1 cellular context compared by ENCODE assay signal in the genomic region with DNA sequence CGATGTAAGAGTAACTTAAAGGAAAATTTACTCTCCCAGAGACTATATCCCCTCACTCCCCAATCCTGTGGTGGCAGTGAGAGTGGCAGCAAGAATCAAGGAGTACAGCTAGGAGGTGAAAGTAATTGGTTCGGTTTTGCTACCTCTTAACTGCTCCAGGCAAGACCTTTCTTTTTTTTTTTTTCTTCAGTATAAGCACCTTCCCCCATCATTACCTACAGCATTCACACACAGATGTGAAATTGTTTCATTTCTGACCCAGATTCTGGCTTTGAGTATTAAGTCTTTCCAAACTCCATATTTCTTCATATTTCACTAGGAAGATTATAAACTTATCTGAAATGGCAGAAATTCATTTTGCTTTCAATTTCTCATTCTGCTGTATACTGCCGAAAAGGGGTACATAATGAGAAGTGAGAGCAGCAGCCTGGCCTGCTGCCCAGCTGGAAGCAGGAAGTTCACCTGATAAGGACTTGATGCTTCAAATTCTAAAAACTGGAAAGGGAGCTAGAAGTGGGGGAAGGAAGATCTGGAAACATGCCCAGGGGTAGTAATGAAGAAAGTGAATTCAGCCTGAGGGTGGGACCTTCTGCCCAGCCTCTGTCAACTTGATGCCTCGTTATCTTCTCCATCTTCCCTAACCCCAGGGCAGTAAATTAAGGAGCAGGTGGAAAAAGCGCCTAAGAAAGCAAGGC.
TF ChIP-seq lines count a peak whose summit lies in the region.

No MANE protein-coding gene starts in this region.

TF ChIP-seq in HEK293, 187 proteins besides CTCF, POLR2A, EP300 and RAD21 (continued from another document):
- TF ChIP-seq ZNF391 (tag by site-specific recombination; IDR thresholded peaks at IDR 0.05; ENCODE audit: borderline replicate concordance, low read depth): no peak
- TF ChIP-seq SP7 (tag by site-specific recombination; IDR thresholded peaks at IDR 0.05): peak; percentile 82
- TF ChIP-seq, protein P1, sequence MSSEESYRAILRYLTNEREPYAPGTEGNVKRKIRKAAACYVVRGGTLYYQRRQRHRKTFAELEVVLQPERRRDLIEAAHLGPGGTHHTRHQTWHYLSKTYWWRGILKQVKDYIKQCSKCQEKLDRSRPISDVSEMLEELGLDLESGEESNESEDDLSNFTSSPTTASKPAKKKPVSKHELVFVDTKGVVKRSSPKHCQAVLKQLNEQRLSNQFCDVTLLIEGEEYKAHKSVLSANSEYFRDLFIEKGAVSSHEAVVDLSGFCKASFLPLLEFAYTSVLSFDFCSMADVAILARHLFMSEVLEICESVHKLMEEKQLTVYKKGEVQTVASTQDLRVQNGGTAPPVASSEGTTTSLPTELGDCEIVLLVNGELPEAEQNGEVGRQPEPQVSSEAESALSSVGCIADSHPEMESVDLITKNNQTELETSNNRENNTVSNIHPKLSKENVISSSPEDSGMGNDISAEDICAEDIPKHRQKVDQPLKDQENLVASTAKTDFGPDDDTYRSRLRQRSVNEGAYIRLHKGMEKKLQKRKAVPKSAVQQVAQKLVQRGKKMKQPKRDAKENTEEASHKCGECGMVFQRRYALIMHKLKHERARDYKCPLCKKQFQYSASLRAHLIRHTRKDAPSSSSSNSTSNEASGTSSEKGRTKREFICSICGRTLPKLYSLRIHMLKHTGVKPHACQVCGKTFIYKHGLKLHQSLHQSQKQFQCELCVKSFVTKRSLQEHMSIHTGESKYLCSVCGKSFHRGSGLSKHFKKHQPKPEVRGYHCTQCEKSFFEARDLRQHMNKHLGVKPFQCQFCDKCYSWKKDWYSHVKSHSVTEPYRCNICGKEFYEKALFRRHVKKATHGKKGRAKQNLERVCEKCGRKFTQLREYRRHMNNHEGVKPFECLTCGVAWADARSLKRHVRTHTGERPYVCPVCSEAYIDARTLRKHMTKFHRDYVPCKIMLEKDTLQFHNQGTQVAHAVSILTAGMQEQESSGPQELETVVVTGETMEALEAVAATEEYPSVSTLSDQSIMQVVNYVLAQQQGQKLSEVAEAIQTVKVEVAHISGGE (tag by site-specific recombination; conservative IDR thresholded peaks at IDR 0.05; ENCODE audit: low read depth): no peak
- TF ChIP-seq, protein P2, sequence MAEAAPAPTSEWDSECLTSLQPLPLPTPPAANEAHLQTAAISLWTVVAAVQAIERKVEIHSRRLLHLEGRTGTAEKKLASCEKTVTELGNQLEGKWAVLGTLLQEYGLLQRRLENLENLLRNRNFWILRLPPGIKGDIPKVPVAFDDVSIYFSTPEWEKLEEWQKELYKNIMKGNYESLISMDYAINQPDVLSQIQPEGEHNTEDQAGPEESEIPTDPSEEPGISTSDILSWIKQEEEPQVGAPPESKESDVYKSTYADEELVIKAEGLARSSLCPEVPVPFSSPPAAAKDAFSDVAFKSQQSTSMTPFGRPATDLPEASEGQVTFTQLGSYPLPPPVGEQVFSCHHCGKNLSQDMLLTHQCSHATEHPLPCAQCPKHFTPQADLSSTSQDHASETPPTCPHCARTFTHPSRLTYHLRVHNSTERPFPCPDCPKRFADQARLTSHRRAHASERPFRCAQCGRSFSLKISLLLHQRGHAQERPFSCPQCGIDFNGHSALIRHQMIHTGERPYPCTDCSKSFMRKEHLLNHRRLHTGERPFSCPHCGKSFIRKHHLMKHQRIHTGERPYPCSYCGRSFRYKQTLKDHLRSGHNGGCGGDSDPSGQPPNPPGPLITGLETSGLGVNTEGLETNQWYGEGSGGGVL (tag by site-specific recombination; IDR thresholded peaks at IDR 0.05): peak; percentile 91
- no peak for TF ChIP-seq ZNF138 (tag by site-specific recombination; IDR thresholded peaks at IDR 0.05; ENCODE audit: borderline replicate concordance)
- peak; percentile 46 for TF ChIP-seq FEZF1 (tag by site-specific recombination; IDR thresholded peaks at IDR 0.05)
- TF ChIP-seq OSR2 (tag by site-specific recombination; IDR thresholded peaks at IDR 0.05): peak; percentile 74
- peak; percentile 98 for TF ChIP-seq ZBTB48 (tag by site-specific recombination; IDR thresholded peaks at IDR 0.05)
- TF ChIP-seq TRIM28 (IDR thresholded peaks at IDR 0.05; ENCODE audit: borderline replicate concordance, low read length): peak; percentile 17; the same call in 1 of the 2 replicates
- TF ChIP-seq BCL11B (tag by site-specific recombination; IDR thresholded peaks at IDR 0.05; ENCODE audit: low read depth): 0 out of 2 replicates have a peak, but pooled peaks have one; percentile 26
- peak; percentile 67; the same call in 1 of the 2 replicates for TF ChIP-seq PRDM6 (tag by site-specific recombination; IDR thresholded peaks at IDR 0.05)
- no peak for TF ChIP-seq ZNF449 (tag by site-specific recombination; IDR thresholded peaks at IDR 0.05)
- no peak for TF ChIP-seq ZNF148 (tag by site-specific recombination; IDR thresholded peaks at IDR 0.05; ENCODE audit: borderline replicate concordance)
- TF ChIP-seq ZXDB (tag by site-specific recombination; IDR thresholded peaks at IDR 0.05): peak; percentile 70
- peak; percentile 21; the same call in 1 of the 2 replicates for TF ChIP-seq SCRT1 (tag by site-specific recombination; IDR thresholded peaks at IDR 0.05; ENCODE audit: borderline replicate concordance)
- TF ChIP-seq PRDM10 (tag by site-specific recombination; IDR thresholded peaks at IDR 0.05): peak; percentile 64; the same call in 1 of the 2 replicates
- no peak for TF ChIP-seq ZNF48 (tag by site-specific recombination; IDR thresholded peaks at IDR 0.05)
- peak; percentile 98 for TF ChIP-seq ZNF10 (tag by site-specific recombination; IDR thresholded peaks at IDR 0.05)
- TF ChIP-seq KLF8 (tag by site-specific recombination; IDR thresholded peaks at IDR 0.05): 0 out of 2 replicates have a peak, but pooled peaks have one; percentile 17
- peak; percentile 54; the same call in 1 of the 2 replicates for TF ChIP-seq PRDM1 (tag by site-specific recombination; IDR thresholded peaks at IDR 0.05)
- 0 out of 2 replicates have a peak, but pooled peaks have one; percentile 31 for TF ChIP-seq ZNF629 (tag by site-specific recombination; IDR thresholded peaks at IDR 0.05)
- TF ChIP-seq ZNF843 (tag by site-specific recombination; IDR thresholded peaks at IDR 0.05): 0 out of 2 replicates have a peak, but pooled peaks have one; percentile 27
- TF ChIP-seq ZNF423 (tag by site-specific recombination; IDR thresholded peaks at IDR 0.05): no peak
- no peak for TF ChIP-seq ZBTB17 (tag by site-specific recombination; IDR thresholded peaks at IDR 0.05)
